1 cellular context compared by ENCODE assay signal in the genomic region with DNA sequence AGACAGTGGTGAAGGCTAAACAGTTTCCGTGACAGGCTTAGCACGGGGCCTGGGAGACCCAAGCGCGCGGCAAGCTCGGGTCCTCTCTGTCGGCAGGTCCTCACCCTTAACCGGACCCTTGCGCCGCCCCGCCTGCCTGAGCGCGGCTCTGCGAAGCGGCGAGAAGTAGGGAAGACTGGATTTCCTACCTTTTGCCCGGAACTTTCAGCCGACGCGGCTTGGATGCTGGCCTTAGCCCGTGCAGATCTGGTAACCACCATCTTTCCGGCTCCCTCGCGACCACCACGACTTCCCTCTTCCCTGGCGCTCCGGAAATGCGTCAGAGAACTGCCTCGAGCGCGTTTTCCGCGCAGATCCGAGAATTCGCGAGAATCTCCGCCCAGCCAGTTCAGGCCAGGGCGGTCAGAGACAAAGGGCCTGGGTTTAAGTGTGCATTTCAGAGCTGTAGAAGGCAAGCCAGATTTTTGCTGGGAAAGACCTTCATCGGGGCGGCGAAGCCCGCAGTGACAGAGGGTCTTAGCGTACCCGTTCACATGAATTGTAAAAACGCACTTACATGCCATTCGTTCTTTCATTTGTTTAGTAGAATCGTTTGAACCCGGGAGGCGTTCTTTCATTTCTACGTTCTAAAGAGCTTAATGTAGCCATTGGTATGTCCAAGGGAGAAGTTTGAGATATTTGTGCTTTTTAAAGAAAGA.
A peak's percentile ranks its signal among the peaks of the same experiment; 100 is the strongest.
TF ChIP-seq lines count a peak whose summit lies in the region.

A gene with protein sequence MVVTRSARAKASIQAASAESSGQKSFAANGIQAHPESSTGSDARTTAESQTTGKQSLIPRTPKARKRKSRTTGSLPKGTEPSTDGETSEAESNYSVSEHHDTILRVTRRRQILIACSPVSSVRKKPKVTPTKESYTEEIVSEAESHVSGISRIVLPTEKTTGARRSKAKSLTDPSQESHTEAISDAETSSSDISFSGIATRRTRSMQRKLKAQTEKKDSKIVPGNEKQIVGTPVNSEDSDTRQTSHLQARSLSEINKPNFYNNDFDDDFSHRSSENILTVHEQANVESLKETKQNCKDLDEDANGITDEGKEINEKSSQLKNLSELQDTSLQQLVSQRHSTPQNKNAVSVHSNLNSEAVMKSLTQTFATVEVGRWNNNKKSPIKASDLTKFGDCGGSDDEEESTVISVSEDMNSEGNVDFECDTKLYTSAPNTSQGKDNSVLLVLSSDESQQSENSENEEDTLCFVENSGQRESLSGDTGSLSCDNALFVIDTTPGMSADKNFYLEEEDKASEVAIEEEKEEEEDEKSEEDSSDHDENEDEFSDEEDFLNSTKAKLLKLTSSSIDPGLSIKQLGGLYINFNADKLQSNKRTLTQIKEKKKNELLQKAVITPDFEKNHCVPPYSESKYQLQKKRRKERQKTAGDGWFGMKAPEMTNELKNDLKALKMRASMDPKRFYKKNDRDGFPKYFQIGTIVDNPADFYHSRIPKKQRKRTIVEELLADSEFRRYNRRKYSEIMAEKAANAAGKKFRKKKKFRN (minus strand): TSS at position 318 of the 698 bp plus-strand sequence. CDS start 58 bp downstream, at position 260.

TF ChIP-seq in K562, 482 proteins besides CTCF, POLR2A, EP300 and RAD21 (continued from another document and continues in another):
- TF ChIP-seq, protein P1, sequence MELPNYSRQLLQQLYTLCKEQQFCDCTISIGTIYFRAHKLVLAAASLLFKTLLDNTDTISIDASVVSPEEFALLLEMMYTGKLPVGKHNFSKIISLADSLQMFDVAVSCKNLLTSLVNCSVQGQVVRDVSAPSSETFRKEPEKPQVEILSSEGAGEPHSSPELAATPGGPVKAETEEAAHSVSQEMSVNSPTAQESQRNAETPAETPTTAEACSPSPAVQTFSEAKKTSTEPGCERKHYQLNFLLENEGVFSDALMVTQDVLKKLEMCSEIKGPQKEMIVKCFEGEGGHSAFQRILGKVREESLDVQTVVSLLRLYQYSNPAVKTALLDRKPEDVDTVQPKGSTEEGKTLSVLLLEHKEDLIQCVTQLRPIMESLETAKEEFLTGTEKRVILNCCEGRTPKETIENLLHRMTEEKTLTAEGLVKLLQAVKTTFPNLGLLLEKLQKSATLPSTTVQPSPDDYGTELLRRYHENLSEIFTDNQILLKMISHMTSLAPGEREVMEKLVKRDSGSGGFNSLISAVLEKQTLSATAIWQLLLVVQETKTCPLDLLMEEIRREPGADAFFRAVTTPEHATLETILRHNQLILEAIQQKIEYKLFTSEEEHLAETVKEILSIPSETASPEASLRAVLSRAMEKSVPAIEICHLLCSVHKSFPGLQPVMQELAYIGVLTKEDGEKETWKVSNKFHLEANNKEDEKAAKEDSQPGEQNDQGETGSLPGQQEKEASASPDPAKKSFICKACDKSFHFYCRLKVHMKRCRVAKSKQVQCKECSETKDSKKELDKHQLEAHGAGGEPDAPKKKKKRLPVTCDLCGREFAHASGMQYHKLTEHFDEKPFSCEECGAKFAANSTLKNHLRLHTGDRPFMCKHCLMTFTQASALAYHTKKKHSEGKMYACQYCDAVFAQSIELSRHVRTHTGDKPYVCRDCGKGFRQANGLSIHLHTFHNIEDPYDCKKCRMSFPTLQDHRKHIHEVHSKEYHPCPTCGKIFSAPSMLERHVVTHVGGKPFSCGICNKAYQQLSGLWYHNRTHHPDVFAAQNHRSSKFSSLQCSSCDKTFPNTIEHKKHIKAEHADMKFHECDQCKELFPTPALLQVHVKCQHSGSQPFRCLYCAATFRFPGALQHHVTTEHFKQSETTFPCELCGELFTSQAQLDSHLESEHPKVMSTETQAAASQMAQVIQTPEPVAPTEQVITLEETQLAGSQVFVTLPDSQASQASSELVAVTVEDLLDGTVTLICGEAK (IDR thresholded peaks at IDR 0.05), result peak; percentile 94
- TF ChIP-seq, protein P1 (CRISPR knock-in tag; IDR thresholded peaks at IDR 0.05), result no peak
- peak; percentile 96 for TF ChIP-seq CHD2 (IDR thresholded peaks at IDR 0.05; ENCODE audit: low read depth, low read length)
- TF ChIP-seq, protein P2, sequence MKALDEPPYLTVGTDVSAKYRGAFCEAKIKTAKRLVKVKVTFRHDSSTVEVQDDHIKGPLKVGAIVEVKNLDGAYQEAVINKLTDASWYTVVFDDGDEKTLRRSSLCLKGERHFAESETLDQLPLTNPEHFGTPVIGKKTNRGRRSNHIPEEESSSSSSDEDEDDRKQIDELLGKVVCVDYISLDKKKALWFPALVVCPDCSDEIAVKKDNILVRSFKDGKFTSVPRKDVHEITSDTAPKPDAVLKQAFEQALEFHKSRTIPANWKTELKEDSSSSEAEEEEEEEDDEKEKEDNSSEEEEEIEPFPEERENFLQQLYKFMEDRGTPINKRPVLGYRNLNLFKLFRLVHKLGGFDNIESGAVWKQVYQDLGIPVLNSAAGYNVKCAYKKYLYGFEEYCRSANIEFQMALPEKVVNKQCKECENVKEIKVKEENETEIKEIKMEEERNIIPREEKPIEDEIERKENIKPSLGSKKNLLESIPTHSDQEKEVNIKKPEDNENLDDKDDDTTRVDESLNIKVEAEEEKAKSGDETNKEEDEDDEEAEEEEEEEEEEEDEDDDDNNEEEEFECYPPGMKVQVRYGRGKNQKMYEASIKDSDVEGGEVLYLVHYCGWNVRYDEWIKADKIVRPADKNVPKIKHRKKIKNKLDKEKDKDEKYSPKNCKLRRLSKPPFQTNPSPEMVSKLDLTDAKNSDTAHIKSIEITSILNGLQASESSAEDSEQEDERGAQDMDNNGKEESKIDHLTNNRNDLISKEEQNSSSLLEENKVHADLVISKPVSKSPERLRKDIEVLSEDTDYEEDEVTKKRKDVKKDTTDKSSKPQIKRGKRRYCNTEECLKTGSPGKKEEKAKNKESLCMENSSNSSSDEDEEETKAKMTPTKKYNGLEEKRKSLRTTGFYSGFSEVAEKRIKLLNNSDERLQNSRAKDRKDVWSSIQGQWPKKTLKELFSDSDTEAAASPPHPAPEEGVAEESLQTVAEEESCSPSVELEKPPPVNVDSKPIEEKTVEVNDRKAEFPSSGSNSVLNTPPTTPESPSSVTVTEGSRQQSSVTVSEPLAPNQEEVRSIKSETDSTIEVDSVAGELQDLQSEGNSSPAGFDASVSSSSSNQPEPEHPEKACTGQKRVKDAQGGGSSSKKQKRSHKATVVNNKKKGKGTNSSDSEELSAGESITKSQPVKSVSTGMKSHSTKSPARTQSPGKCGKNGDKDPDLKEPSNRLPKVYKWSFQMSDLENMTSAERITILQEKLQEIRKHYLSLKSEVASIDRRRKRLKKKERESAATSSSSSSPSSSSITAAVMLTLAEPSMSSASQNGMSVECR (CRISPR knock-in tag; IDR thresholded peaks at IDR 0.05), result peak; percentile 88
- peak; percentile 63; the same call in 1 of the 2 replicates for TF ChIP-seq BACH1 (tag; IDR thresholded peaks at IDR 0.05)
- TF ChIP-seq SRSF1 (IDR thresholded peaks at IDR 0.05; ENCODE audit: low read depth, low read length), result 0 out of 2 replicates have a peak, but pooled peaks have one; percentile 41
- TF ChIP-seq RBBP5 (IDR thresholded peaks at IDR 0.05; ENCODE audit: borderline replicate concordance, insufficient read depth, low read length, poor library complexity, severe bottlenecking), result peak; percentile 96
- 0 out of 2 replicates have a peak, but pooled peaks have one; percentile 65 for TF ChIP-seq POLR2AphosphoS2 (IDR thresholded peaks at IDR 0.05; ENCODE audit: low read length)
- peak; percentile 78 for TF ChIP-seq SMAD1 (IDR thresholded peaks at IDR 0.05; ENCODE audit: low read depth, low read length, partially characterized antibody)
- TF ChIP-seq ZBTB17 (CRISPR knock-in tag; IDR thresholded peaks at IDR 0.05), result peak; percentile 0; the same call in 1 of the 2 replicates
- peak; percentile 98 for TF ChIP-seq RBFOX2 (IDR thresholded peaks at IDR 0.05; ENCODE audit: low read depth, low read length)
- TF ChIP-seq CCNT2 (IDR thresholded peaks at IDR 0.05; ENCODE audit: borderline replicate concordance, extremely low read depth, insufficient read length, low read depth, low read length), result peak; percentile 51
- peak; percentile 86 for TF ChIP-seq ELF2 (CRISPR knock-in tag; IDR thresholded peaks at IDR 0.05)
- TF ChIP-seq, protein P3, sequence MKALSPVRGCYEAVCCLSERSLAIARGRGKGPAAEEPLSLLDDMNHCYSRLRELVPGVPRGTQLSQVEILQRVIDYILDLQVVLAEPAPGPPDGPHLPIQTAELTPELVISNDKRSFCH (CRISPR knock-in tag; IDR thresholded peaks at IDR 0.05), result no peak
- TF ChIP-seq, protein P3 (tag; IDR thresholded peaks at IDR 0.05), result peak; percentile 66; the same call in 1 of the 2 replicates
- TF ChIP-seq, protein P4, sequence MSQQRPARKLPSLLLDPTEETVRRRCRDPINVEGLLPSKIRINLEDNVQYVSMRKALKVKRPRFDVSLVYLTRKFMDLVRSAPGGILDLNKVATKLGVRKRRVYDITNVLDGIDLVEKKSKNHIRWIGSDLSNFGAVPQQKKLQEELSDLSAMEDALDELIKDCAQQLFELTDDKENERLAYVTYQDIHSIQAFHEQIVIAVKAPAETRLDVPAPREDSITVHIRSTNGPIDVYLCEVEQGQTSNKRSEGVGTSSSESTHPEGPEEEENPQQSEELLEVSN (IDR thresholded peaks at IDR 0.05; ENCODE audit: borderline replicate concordance in 1 of 2, extremely low read depth in 1 of 2, insufficient read depth in 1 of 2, insufficient read length in 1 of 2, low read depth in 1 of 2, low read length in 1 of 2, poor library complexity in 1 of 2, severe bottlenecking in 1 of 2), result peak in 1 of 2 experiments; percentile 78
- TF ChIP-seq, protein P5, sequence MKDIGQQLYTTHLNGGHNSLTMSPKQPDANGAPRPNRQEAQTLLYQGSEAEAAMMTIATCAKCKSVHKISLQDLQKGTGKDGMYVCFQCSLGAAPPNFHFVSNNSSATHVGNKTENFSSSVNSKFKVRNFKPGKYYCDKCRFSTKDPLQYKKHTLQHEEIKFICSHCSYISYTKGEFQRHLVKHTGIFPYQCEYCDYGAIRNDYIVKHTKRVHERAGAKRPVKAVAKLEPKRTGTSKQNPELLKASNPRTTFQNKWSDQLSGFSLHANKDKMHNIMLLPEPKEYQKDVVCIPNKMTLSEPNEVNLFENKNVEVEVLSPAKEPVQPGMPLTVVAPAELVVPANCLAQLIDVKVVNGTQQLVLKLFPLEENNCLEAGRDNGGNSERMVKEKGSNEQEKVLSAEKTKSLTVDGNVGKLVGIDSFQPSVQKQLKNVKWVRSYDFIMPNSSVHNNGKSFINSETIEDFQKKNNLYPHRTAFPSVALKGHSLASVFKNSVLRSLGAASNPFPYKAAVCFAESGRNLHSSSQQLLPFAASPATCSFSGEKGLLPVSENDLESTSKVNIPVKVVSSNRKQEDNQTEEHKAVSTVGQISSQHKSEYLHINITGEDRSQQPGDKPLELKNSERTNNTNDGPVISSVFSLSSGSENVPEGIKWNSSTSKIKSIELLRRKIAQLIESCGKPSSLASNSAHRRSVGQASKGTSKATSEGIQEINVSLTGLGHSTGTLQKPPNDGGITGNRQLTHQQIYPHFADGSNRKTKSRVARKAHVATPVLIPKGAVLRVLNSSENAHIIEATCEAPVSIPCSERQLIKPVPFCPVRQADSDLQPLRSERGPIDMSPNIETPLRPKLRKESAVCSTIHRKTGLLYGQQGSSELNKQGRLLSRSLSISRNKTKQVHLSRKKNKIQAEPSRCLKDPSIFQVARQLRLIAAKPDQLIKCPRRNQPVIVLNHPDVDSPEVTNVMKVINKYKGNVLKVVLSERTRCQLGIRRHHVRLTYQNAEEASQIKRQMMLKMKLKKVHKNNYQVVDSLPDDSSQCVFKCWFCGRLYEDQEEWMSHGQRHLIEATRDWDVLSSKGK (CRISPR knock-in tag; IDR thresholded peaks at IDR 0.05), result no peak
- no peak for TF ChIP-seq EGR1 (conservative IDR thresholded peaks at IDR 0.05)
- no peak for TF ChIP-seq NR4A1 (CRISPR knock-in tag; IDR thresholded peaks at IDR 0.05)
- no peak for TF ChIP-seq NR4A1 (tag; IDR thresholded peaks at IDR 0.05)
- 0 out of 2 replicates have a peak, but pooled peaks have one; percentile 31 for TF ChIP-seq L3MBTL2 (IDR thresholded peaks at IDR 0.05)
- TF ChIP-seq NRF1 (conservative IDR thresholded peaks at IDR 0.05 in 1 of 2, IDR thresholded peaks at IDR 0.05 in 1 of 2), result peak; percentile 87 to 89
- peak in 1 of 2 experiments; percentile 80; a peak in 1 of 4 replicates for TF ChIP-seq SIN3A (IDR thresholded peaks at IDR 0.05; ENCODE audit: borderline replicate concordance in 2 of 2, control insufficient read depth in 1 of 2, low read depth in 2 of 2, low read length in 2 of 2)
- TF ChIP-seq CREB1 (IDR thresholded peaks at IDR 0.05), result peak; percentile 96
- peak; percentile 97 for TF ChIP-seq CREB1 (CRISPR knock-in tag; IDR thresholded peaks at IDR 0.05)
- TF ChIP-seq ARHGAP35 (IDR thresholded peaks at IDR 0.05; ENCODE audit: partially characterized antibody), result peak; percentile 86
- TF ChIP-seq KDM2B (CRISPR knock-in tag; IDR thresholded peaks at IDR 0.05), result no peak
- peak; percentile 73 for TF ChIP-seq CXXC5 (CRISPR knock-in tag; IDR thresholded peaks at IDR 0.05)
- peak; percentile 95 for TF ChIP-seq POLR2H (tag; IDR thresholded peaks at IDR 0.05; ENCODE audit: low read depth)
